ENCODE assay signal across 20 cellular contexts in genomic region chr17:32590974-32591373, GRCh38.
DNase-seq lines count a peak whose midpoint lies in the region; ATAC-seq lines count a peak whose summit lies in the region.
"Had no signal": no experiment of that assay in that cellular context is flagged by ENCODE, and none has a peak within 500 bp of the region (broad histone marks: within the 10 kb centered on the region; RNA-seq: fewer than 3 reads in every experiment).

No MANE protein-coding gene starts in this region.

- H3K4me1 Mint-ChIP-seq in stimulated activated naive CD8-positive, alpha-beta T cell treated with anti-CD3 and anti-CD28 coated beads, Interleukin-15, amount 100 ng/mL, for 72 hours: no peaks in the 10 kb centered on the region
- H3K4me1 Mint-ChIP-seq: central memory CD8-positive, alpha-beta T cell; T-helper 17 cell had no signal

- peak; percentile 36 for DNase-seq in DMS53 (lab: John Stamatoyannopoulos, UW)
- DNase-seq in NCI-H1417 treated with DMSO at 0.1 percent for 48 hours (lab: John Stamatoyannopoulos, UW): peak; percentile 3
- DNase-seq in NCI-H2171 (lab: John Stamatoyannopoulos, UW): peak; percentile 42
- peak; percentile 79 for DNase-seq in NCI-H82 treated with DMSO at 0.1 percent for 48 hours (lab: John Stamatoyannopoulos, UW; ENCODE audit: unreplicated experiment)
- no peak for DNase-seq in NCI-H526 (lab: John Stamatoyannopoulos, UW)
- no peak for DNase-seq in effector CD8-positive, alpha-beta T cell (lab: John Stamatoyannopoulos, UW)
- DNase-seq in stimulated activated naive CD8-positive, alpha-beta T cell treated with anti-CD3 and anti-CD28 coated beads, Interleukin-15, amount 100 ng/mL, for 72 hours: no peak
- DNase-seq: activated CD8-positive, alpha-beta memory T cell treated with anti-CD3 and anti-CD28 coated beads for 24 hours; activated gamma-delta T cell treated with Interleukin-2 at 50 U/mL for 16 hours; activated naive CD8-positive, alpha-beta T cell treated with anti-CD3 and anti-CD28 coated beads, Interleukin-2, amount 50 U/mL, for 24 hours; activated T-cell treated with anti-CD3 and anti-CD28 coated beads, Interleukin-2, amount 50 U/mL, for 1 hour; left colon; mesenchymal stem cell; stimulated activated CD4-positive, alpha-beta T cell treated with anti-CD3 and anti-CD28 coated beads, Interleukin-1b, Interleukin-23, amount 100 ng/mL, for 48 hours; substantia nigra; T-helper 17 cell had no signal

- no peak for ATAC-seq in stimulated activated naive CD8-positive, alpha-beta T cell treated with anti-CD3 and anti-CD28 coated beads, Interleukin-15, amount 100 ng/mL, for 72 hours
- ATAC-seq in GM19023 (IDR thresholded peaks at IDR 0.05; ENCODE audit: unreplicated experiment): no peak
- ATAC-seq: A549; activated naive CD8-positive, alpha-beta T cell treated with anti-CD3 and anti-CD28 coated beads, Interleukin-2, amount 50 U/mL, for 24 hours; left colon; T-helper 17 cell had no signal

- no peaks in the 10 kb centered on the region for H3K27me3 Mint-ChIP-seq in stimulated activated naive CD8-positive, alpha-beta T cell treated with anti-CD3 and anti-CD28 coated beads, Interleukin-15, amount 100 ng/mL, for 72 hours
- H3K27me3 Mint-ChIP-seq: activated naive CD8-positive, alpha-beta T cell treated with anti-CD3 and anti-CD28 coated beads, Interleukin-2, amount 50 U/mL, for 24 hours; B cell; central memory CD8-positive, alpha-beta T cell; T-helper 17 cell had no signal

- H3K4me3 Mint-ChIP-seq in stimulated activated naive CD8-positive, alpha-beta T cell treated with anti-CD3 and anti-CD28 coated beads, Interleukin-15, amount 100 ng/mL, for 72 hours: no peak overlapping the region
- H3K4me3 Mint-ChIP-seq: activated naive CD8-positive, alpha-beta T cell treated with anti-CD3 and anti-CD28 coated beads, Interleukin-2, amount 50 U/mL, for 24 hours; B cell; central memory CD8-positive, alpha-beta T cell; T-helper 17 cell had no signal

- no peaks in the 10 kb centered on the region for H3K9me3 Mint-ChIP-seq in stimulated activated naive CD8-positive, alpha-beta T cell treated with anti-CD3 and anti-CD28 coated beads, Interleukin-15, amount 100 ng/mL, for 72 hours
- H3K9me3 Mint-ChIP-seq: activated naive CD8-positive, alpha-beta T cell treated with anti-CD3 and anti-CD28 coated beads, Interleukin-2, amount 50 U/mL, for 24 hours; central memory CD8-positive, alpha-beta T cell had no signal

- no peak overlapping the region for H3K27ac Mint-ChIP-seq in stimulated activated naive CD8-positive, alpha-beta T cell treated with anti-CD3 and anti-CD28 coated beads, Interleukin-15, amount 100 ng/mL, for 72 hours
- H3K27ac Mint-ChIP-seq: activated naive CD8-positive, alpha-beta T cell treated with anti-CD3 and anti-CD28 coated beads, Interleukin-2, amount 50 U/mL, for 24 hours; B cell; T-helper 17 cell had no signal

Comparison
In these comparisons a context has a peak if more than half of its experiments do, and no peak if none do; other contexts are left out.
1. DNase-seq: peak in DMS53 (single experiment), NCI-H1417 treated with DMSO at 0.1 percent for 48 hours (single experiment), NCI-H2171 (single experiment) and NCI-H82 treated with DMSO at 0.1 percent for 48 hours (single experiment); none in NCI-H526 (0 of 2), effector CD8-positive, alpha-beta T cell (single experiment) and stimulated activated naive CD8-positive, alpha-beta T cell treated with anti-CD3 and anti-CD28 coated beads, Interleukin-15, amount 100 ng/mL, for 72 hours (0 of 2).